In genomic region chr20:48683467-48684175, GRCh38 we compare ENCODE assay signal across 10 cellular contexts.
DNase-seq lines count a peak whose midpoint lies in the region; ATAC-seq and TF ChIP-seq lines count a peak whose summit lies in the region.
"Had no signal": no experiment of that assay in that cellular context is flagged by ENCODE, and none has a peak within 500 bp of the region (broad histone marks: within the 10 kb centered on the region; RNA-seq: fewer than 3 reads in every experiment).

No MANE protein-coding gene starts in this region.

- H3K4me1 Mint-ChIP-seq in CD4-positive, alpha-beta memory T cell: peaks cover 2 to 10% (median 9%) of the 10 kb centered on the region in 4 donors

- DNase-seq in CD4-positive, alpha-beta memory T cell: no peak
- DNase-seq in fibroblast of lung (ENCODE audit: low read depth in 2 of 2) (no peak), retina (peak; percentile 21), NAMALWA (ENCODE audit: low spot score) (no peak), H7 (no peak), NCI-H2107 treated with DMSO at 0.1 percent for 48 hours (lab: John Stamatoyannopoulos, UW; ENCODE audit: unreplicated experiment) (no peak), inferior parietal cortex (ENCODE audit: extremely low spot score) (no peak)
- DNase-seq: activated naive CD8-positive, alpha-beta T cell treated with anti-CD3 and anti-CD28 coated beads, Interleukin-2, amount 10 ng/mL, durations not matched to agents 7 days and 5 days; effector memory CD4-positive, alpha-beta T cell had no signal

- POLR2A ChIA-PET in CD4-positive, alpha-beta memory T cell (lab: Charles Lee; ENCODE audit: partially characterized antibody): interaction anchor here (1.1 to 1.9 kb wide), 2 partner anchors 23 to 144 kb away, joined by 3 to 6 read pairs; partner anchors contain the start of gene PREX1

- H3K27ac ChIP-seq in CD4-positive, alpha-beta memory T cell (ENCODE audit: low read depth, low read length): no peak overlapping the region
- peak overlapping the region; percentile 62 for H3K27ac ChIP-seq in fibroblast of lung (ENCODE audit: insufficient read depth, low read length)

- no peaks in the 10 kb centered on the region for H3K79me2 ChIP-seq in fibroblast of lung (ENCODE audit: control insufficient read depth, insufficient read depth, low read length)

- CTCF ChIA-PET in CD4-positive, alpha-beta memory T cell (lab: Charles Lee; ENCODE audit: partially characterized antibody): interaction anchor here (2.1 to 2.5 kb wide), 2 partner anchors 26 to 221 kb away, joined by 9 read pairs; no protein-coding TSS in a partner anchor

- no peaks in the 10 kb centered on the region for H3K9me3 ChIP-seq in CD4-positive, alpha-beta memory T cell (ENCODE audit: control insufficient read depth in 1 of 2, low read length in 2 of 2)
- H3K9me3 ChIP-seq in fibroblast of lung (ENCODE audit: control insufficient read depth, insufficient read depth, low read depth, low read length): no peaks in the 10 kb centered on the region

- H3K27me3 ChIP-seq in CD4-positive, alpha-beta memory T cell (ENCODE audit: insufficient read depth, low read length): no peaks in the 10 kb centered on the region
- H3K27me3 ChIP-seq in fibroblast of lung (ENCODE audit: control insufficient read depth, insufficient read depth, low read length) (no peaks in the 10 kb centered on the region), H7 (ENCODE audit: control insufficient read depth, insufficient read depth, low read length) (no peaks in the 10 kb centered on the region)

- peak overlapping the region in 1 of 8 donors; percentile 21 for H3K4me3 Mint-ChIP-seq in CD4-positive, alpha-beta memory T cell
- H3K4me3 Mint-ChIP-seq: activated naive CD8-positive, alpha-beta T cell treated with anti-CD3 and anti-CD28 coated beads, Interleukin-2, amount 10 ng/mL, durations not matched to agents 7 days and 5 days had no signal

- H4K20me1 ChIP-seq in fibroblast of lung (ENCODE audit: control insufficient read depth, extremely low read depth, insufficient read depth, low read length): no peaks in the 10 kb centered on the region

- peak; percentile 3; the same call in 1 of the 3 replicates for ATAC-seq in SK-N-SH treated with all-trans-retinoic acid at 6 μM for 48 hours

- no peak overlapping the region for H3K4me3 ChIP-seq in CD4-positive, alpha-beta memory T cell (ENCODE audit: low read length in 2 of 2)
- no peak overlapping the region for H3K4me3 ChIP-seq in fibroblast of lung (replicated peaks in 1 of 4; ENCODE audit: control extremely low read depth in 1 of 4, insufficient read depth in 1 of 4, low read depth in 3 of 4, low read length in 4 of 4)
- H3K4me3 ChIP-seq in H7 (ENCODE audit: insufficient read depth, low read depth, low read length): no peak overlapping the region

- no peaks in the 10 kb centered on the region for H3K27me3 Mint-ChIP-seq in CD4-positive, alpha-beta memory T cell
- H3K27me3 Mint-ChIP-seq: activated naive CD8-positive, alpha-beta T cell treated with anti-CD3 and anti-CD28 coated beads, Interleukin-2, amount 10 ng/mL, durations not matched to agents 7 days and 5 days had no signal

- intact Hi-C loops in CD4-positive, alpha-beta memory T cell (cut with micrococcal nuclease): no loop called here

- H3K36me3 ChIP-seq in CD4-positive, alpha-beta memory T cell (ENCODE audit: insufficient read depth, low read length): peaks cover 88% of the 10 kb centered on the region
- H3K36me3 ChIP-seq in fibroblast of lung (ENCODE audit: control insufficient read depth, insufficient read depth, low read length): no peaks in the 10 kb centered on the region
- H3K36me3 ChIP-seq in H7 (replicated peaks; ENCODE audit: control insufficient read depth, insufficient read depth, low read length): no peaks in the 10 kb centered on the region

- peak overlapping the region in 5 of 7 donors; percentile 13 to 86 (median 72) for H3K27ac Mint-ChIP-seq in CD4-positive, alpha-beta memory T cell

- no peak overlapping the region for H3K9ac ChIP-seq in fibroblast of lung (ENCODE audit: insufficient read depth, low read length)

- TF ChIP-seq CTCF in fibroblast of lung (conservative IDR thresholded peaks at IDR 0.05 in 1 of 2, IDR thresholded peaks at IDR 0.05 in 1 of 2; ENCODE audit: low read depth in 1 of 2, low read length in 2 of 2): no peak

- H3K36me3 Mint-ChIP-seq in CD4-positive, alpha-beta memory T cell: peaks cover 35 to 54% of the 10 kb centered on the region in 2 donors

- peaks cover 0 to 6% (median 0%) of the 10 kb centered on the region in 8 donors for H3K9me3 Mint-ChIP-seq in CD4-positive, alpha-beta memory T cell
- H3K9me3 Mint-ChIP-seq: activated naive CD8-positive, alpha-beta T cell treated with anti-CD3 and anti-CD28 coated beads, Interleukin-2, amount 10 ng/mL, durations not matched to agents 7 days and 5 days had no signal

- H3K4me2 ChIP-seq in fibroblast of lung (ENCODE audit: extremely low read depth, insufficient read depth, low read length): no peak overlapping the region

- H2AFZ ChIP-seq in fibroblast of lung (ENCODE audit: low read length): no peak overlapping the region

- no peaks in the 10 kb centered on the region for H3K4me1 ChIP-seq in CD4-positive, alpha-beta memory T cell (ENCODE audit: insufficient read depth, low read length)
- peaks cover 26% of the 10 kb centered on the region for H3K4me1 ChIP-seq in fibroblast of lung (ENCODE audit: control insufficient read depth, extremely low read depth, insufficient read depth, low read length)

TF ChIP-seq in SK-N-SH treated with all-trans-retinoic acid at 6 μM for 48 hours, 23 proteins besides CTCF, POLR2A, EP300 and RAD21:
- TF ChIP-seq POU6F1 (CRISPR knock-in tag; IDR thresholded peaks at IDR 0.05; ENCODE audit: borderline replicate concordance, low read depth): no peak
- no peak for TF ChIP-seq ZNF565 (CRISPR knock-in tag; conservative IDR thresholded peaks at IDR 0.05; ENCODE audit: low read depth)
- TF ChIP-seq ISL1 (CRISPR knock-in tag; IDR thresholded peaks at IDR 0.05): no peak
- TF ChIP-seq ZC3H10 (CRISPR knock-in tag; IDR thresholded peaks at IDR 0.05): no peak
